Comparison of ENCODE assay signal across 11 cellular contexts in genomic region chr9:70261131-70261870, GRCh38. TPM values are rescaled to one million over a fixed set of nuclear protein-coding genes. Genes with fewer than 3 reads are reported as not detected.
DNase-seq lines count a peak whose midpoint lies in the region; ATAC-seq and TF ChIP-seq lines count a peak whose summit lies in the region.
"Had no signal": no experiment of that assay in that cellular context is flagged by ENCODE, and none has a peak within 500 bp of the region (broad histone marks: within the 10 kb centered on the region; RNA-seq: fewer than 3 reads in every experiment).

No MANE protein-coding gene starts in this region.

- H3K27me3 ChIP-seq in adrenal gland = no peaks in the 10 kb centered on the region
- H3K27me3 ChIP-seq: cardiac muscle cell had no signal

- H3K27ac ChIP-seq in adrenal gland = no peak overlapping the region
- H3K27ac ChIP-seq: cardiac muscle cell had no signal

- H3K27ac Mint-ChIP-seq in activated naive CD4-positive, alpha-beta T cell treated with anti-CD3 and anti-CD28 coated beads for 36 hours = peak overlapping the region; percentile 75
- H3K27ac Mint-ChIP-seq in activated CD8-positive, alpha-beta T cell treated with anti-CD3 and anti-CD28 coated beads, Interleukin-2, amount 10 ng/mL, durations not matched to agents 7 days and 5 days = no peak overlapping the region
- H3K27ac Mint-ChIP-seq in stimulated activated naive B cell treated with anti-CD40 and anti-IgM and Interleukin-4, amounts not matched to agents 10 μg/mL and 1 μg/mL and 100 μg/mL, for 72 hours = peak overlapping the region; percentile 99

- intact Hi-C loops in activated naive CD4-positive, alpha-beta T cell treated with anti-CD3 and anti-CD28 coated beads for 36 hours (cut with micrococcal nuclease) = loop anchor here (2.0 kb wide), 1 partner anchor 16 kb away; no protein-coding TSS in a partner anchor
- intact Hi-C loops in adrenal gland (cut with DNase I) = no loop called here

- H3K36me3 ChIP-seq in adrenal gland (replicated peaks in 1 of 2) = peaks cover 0 to 17% of the 10 kb centered on the region in 2 donors

- POLR2A ChIA-PET in activated CD8-positive, alpha-beta T cell treated with anti-CD3 and anti-CD28 coated beads, Interleukin-2, amount 10 ng/mL, durations not matched to agents 7 days and 5 days (lab: Charles Lee) = interaction anchor here (1.2 kb wide), 1 partner anchor 341 kb away, joined by 4 read pairs; no protein-coding TSS in a partner anchor

- peaks cover 9 to 49% of the 10 kb centered on the region in 2 donors for H3K4me1 ChIP-seq in adrenal gland (replicated peaks in 1 of 2)

- peaks cover 45% of the 10 kb centered on the region for H3K36me3 Mint-ChIP-seq in activated naive CD4-positive, alpha-beta T cell treated with anti-CD3 and anti-CD28 coated beads for 36 hours (ENCODE audit: low read depth)
- peaks cover 51% of the 10 kb centered on the region for H3K36me3 Mint-ChIP-seq in activated CD8-positive, alpha-beta T cell treated with anti-CD3 and anti-CD28 coated beads, Interleukin-2, amount 10 ng/mL, durations not matched to agents 7 days and 5 days (ENCODE audit: low read depth)
- peaks cover 42 to 54% of the 10 kb centered on the region in 2 donors for H3K36me3 Mint-ChIP-seq in stimulated activated naive B cell treated with anti-CD40 and anti-IgM and Interleukin-4, amounts not matched to agents 10 μg/mL and 1 μg/mL and 100 μg/mL, for 72 hours

- peak overlapping the region; percentile 92 for H3K4me3 Mint-ChIP-seq in activated naive CD4-positive, alpha-beta T cell treated with anti-CD3 and anti-CD28 coated beads for 36 hours
- peak overlapping the region; percentile 7 for H3K4me3 Mint-ChIP-seq in activated CD8-positive, alpha-beta T cell treated with anti-CD3 and anti-CD28 coated beads, Interleukin-2, amount 10 ng/mL, durations not matched to agents 7 days and 5 days
- peak overlapping the region; percentile 91 to 93 for H3K4me3 Mint-ChIP-seq in stimulated activated naive B cell treated with anti-CD40 and anti-IgM and Interleukin-4, amounts not matched to agents 10 μg/mL and 1 μg/mL and 100 μg/mL, for 72 hours

- H3K9me3 ChIP-seq in adrenal gland (replicated peaks in 1 of 3) = no peaks in the 10 kb centered on the region

- 88 to 92% (median 90%) methylated on average over 4 of the region's 4 CpGs for WGBS in adrenal gland, 4 donors

- no peak for DNase-seq in activated naive CD4-positive, alpha-beta T cell treated with anti-CD3 and anti-CD28 coated beads for 36 hours
- no peak for DNase-seq in activated naive CD4-positive, alpha-beta T cell treated with Interleukin-2 at 50 U/mL for 16 hours
- DNase-seq in activated CD8-positive, alpha-beta T cell treated with anti-CD3 and anti-CD28 coated beads, Interleukin-2, amount 10 ng/mL, durations not matched to agents 7 days and 5 days = no peak
- DNase-seq in fibroblast of mammary gland (ENCODE audit: low read depth) = peak; percentile 44
- no peak for DNase-seq in stimulated activated naive B cell treated with anti-CD40 and anti-IgM and Interleukin-4, amounts not matched to agents 10 μg/mL and 1 μg/mL and 100 μg/mL, for 72 hours
- DNase-seq in retina = no peak
- no peak for DNase-seq in adrenal gland
- DNase-seq in DMS53 (lab: John Stamatoyannopoulos, UW) = no peak
- DNase-seq: NCI-H2081 treated with DMSO at 0.1 percent for 48 hours, Right ventricle myocardium superior had no signal

- CTCF ChIA-PET in activated naive CD4-positive, alpha-beta T cell treated with anti-CD3 and anti-CD28 coated beads for 36 hours (lab: Charles Lee) = no interaction called here
- CTCF ChIA-PET in activated CD8-positive, alpha-beta T cell treated with anti-CD3 and anti-CD28 coated beads, Interleukin-2, amount 10 ng/mL, durations not matched to agents 7 days and 5 days (lab: Charles Lee) = no interaction called here

- ATAC-seq in activated CD8-positive, alpha-beta T cell treated with anti-CD3 and anti-CD28 coated beads, Interleukin-2, amount 10 ng/mL, durations not matched to agents 7 days and 5 days = no peak
- no peak for ATAC-seq in stimulated activated naive B cell treated with anti-CD40 and anti-IgM and Interleukin-4, amounts not matched to agents 10 μg/mL and 1 μg/mL and 100 μg/mL, for 72 hours (replicated peaks)

- no peak for TF ChIP-seq POLR2A in adrenal gland (IDR thresholded peaks at IDR 0.05)

- no peak for TF ChIP-seq CTCF in fibroblast of mammary gland (conservative IDR thresholded peaks at IDR 0.05; ENCODE audit: control insufficient read depth, insufficient read depth, low read depth, low read length)
- TF ChIP-seq CTCF in adrenal gland (IDR thresholded peaks at IDR 0.05) = no peak

- peaks cover 63% of the 10 kb centered on the region for H3K4me1 Mint-ChIP-seq in activated naive CD4-positive, alpha-beta T cell treated with anti-CD3 and anti-CD28 coated beads for 36 hours (ENCODE audit: low read depth)
- H3K4me1 Mint-ChIP-seq in activated CD8-positive, alpha-beta T cell treated with anti-CD3 and anti-CD28 coated beads, Interleukin-2, amount 10 ng/mL, durations not matched to agents 7 days and 5 days (ENCODE audit: low read depth) = peaks cover 55% of the 10 kb centered on the region
- peaks cover 44 to 61% of the 10 kb centered on the region in 2 donors for H3K4me1 Mint-ChIP-seq in stimulated activated naive B cell treated with anti-CD40 and anti-IgM and Interleukin-4, amounts not matched to agents 10 μg/mL and 1 μg/mL and 100 μg/mL, for 72 hours

- H3K9me3 Mint-ChIP-seq in activated naive CD4-positive, alpha-beta T cell treated with anti-CD3 and anti-CD28 coated beads for 36 hours = no peaks in the 10 kb centered on the region
- H3K9me3 Mint-ChIP-seq in activated CD8-positive, alpha-beta T cell treated with anti-CD3 and anti-CD28 coated beads, Interleukin-2, amount 10 ng/mL, durations not matched to agents 7 days and 5 days (ENCODE audit: insufficient read depth) = no peaks in the 10 kb centered on the region
- peaks cover 5 to 9% of the 10 kb centered on the region in 2 donors for H3K9me3 Mint-ChIP-seq in stimulated activated naive B cell treated with anti-CD40 and anti-IgM and Interleukin-4, amounts not matched to agents 10 μg/mL and 1 μg/mL and 100 μg/mL, for 72 hours

- no peak overlapping the region for H3K4me3 ChIP-seq in fibroblast of mammary gland (ENCODE audit: control insufficient read depth, low read depth, low read length)
- H3K4me3 ChIP-seq in adrenal gland = no peak overlapping the region
- H3K4me3 ChIP-seq: cardiac muscle cell had no signal

- H3K27me3 Mint-ChIP-seq in activated naive CD4-positive, alpha-beta T cell treated with anti-CD3 and anti-CD28 coated beads for 36 hours (ENCODE audit: low read depth) = no peaks in the 10 kb centered on the region
- H3K27me3 Mint-ChIP-seq in activated CD8-positive, alpha-beta T cell treated with anti-CD3 and anti-CD28 coated beads, Interleukin-2, amount 10 ng/mL, durations not matched to agents 7 days and 5 days (ENCODE audit: low read depth) = no peaks in the 10 kb centered on the region
- H3K27me3 Mint-ChIP-seq in stimulated activated naive B cell treated with anti-CD40 and anti-IgM and Interleukin-4, amounts not matched to agents 10 μg/mL and 1 μg/mL and 100 μg/mL, for 72 hours = no peaks in the 10 kb centered on the region

RNA-seq across cellular contexts. Expression of gene SMC5, which starts 2.5 kb away (rescaled TPM):
- 10 to 100 TPM; 30.4 to 31.2 TPM for total RNA-seq in activated naive CD4-positive, alpha-beta T cell treated with anti-CD3 and anti-CD28 coated beads for 36 hours
- 10 to 100 TPM; 36.9 to 44.7 TPM for total RNA-seq in activated CD8-positive, alpha-beta T cell treated with anti-CD3 and anti-CD28 coated beads, Interleukin-2, amount 10 ng/mL, durations not matched to agents 7 days and 5 days
- 10 to 100 TPM in 7 of 8 donors, 1 to 10 TPM in 1; 8.9 to 22.3 (median 15.2) TPM for total RNA-seq in adrenal gland
- polyA plus RNA-seq in adrenal gland = 10 to 100 TPM in 1 of 3 donors, 1 to 10 TPM in 2; 5.2 to 20.2 (median 7.6) TPM

Comparison
In these comparisons a context has a peak if more than half of its experiments do, and no peak if none do; other contexts are left out.
1. H3K4me3 Mint-ChIP-seq: peak in every context shown above with its lines; median percentile 92 in activated naive CD4-positive, alpha-beta T cell treated with anti-CD3 and anti-CD28 coated beads for 36 hours; 92 in stimulated activated naive B cell treated with anti-CD40 and anti-IgM and Interleukin-4, amounts not matched to agents 10 μg/mL and 1 μg/mL and 100 μg/mL, for 72 hours; 7 in activated CD8-positive, alpha-beta T cell treated with anti-CD3 and anti-CD28 coated beads, Interleukin-2, amount 10 ng/mL, durations not matched to agents 7 days and 5 days.